In the genomic region with DNA sequence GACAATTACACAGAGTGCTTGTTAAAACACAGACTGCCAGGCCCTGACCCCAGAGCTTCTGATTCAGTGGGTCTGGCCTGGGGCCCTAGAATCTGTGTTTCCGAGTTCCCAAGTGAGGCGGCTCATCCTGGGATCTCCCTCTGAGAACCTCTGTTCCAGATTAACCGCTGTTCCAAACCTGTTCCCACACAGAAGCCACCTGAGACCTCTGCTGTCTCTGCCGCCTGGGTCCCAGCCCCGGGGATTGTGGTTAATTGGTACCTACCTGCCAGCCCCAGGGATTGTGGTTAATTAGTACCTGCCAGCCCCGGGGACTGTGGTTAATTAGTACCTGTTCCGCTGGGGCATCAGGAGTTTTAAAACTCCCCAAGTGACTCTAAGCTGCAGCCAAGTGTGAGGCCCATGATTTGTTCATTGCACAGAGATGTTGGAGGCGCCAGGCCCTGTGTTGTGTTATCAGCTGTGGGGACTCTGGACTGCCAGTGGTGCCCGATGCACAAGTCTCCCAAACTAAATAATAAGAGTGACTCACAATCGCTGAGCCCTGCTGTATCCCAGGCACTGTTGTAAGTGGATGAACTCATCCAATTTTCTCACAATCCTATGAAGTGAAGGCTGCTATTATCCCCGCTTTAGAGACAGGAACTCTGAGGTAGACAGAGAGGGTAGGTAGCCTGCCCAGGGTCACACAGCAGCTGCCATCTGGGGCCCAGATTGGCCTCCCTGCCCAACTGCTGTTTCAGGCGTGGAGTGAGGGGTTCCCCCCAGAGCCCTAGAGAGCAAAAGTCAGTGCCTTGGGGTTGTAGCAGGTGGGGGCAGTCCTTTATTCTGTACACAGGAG, we compare ENCODE assay signal across 26 cellular contexts.
DNase-seq lines count a peak whose midpoint lies in the region; ATAC-seq and TF ChIP-seq lines count a peak whose summit lies in the region.
"Had no signal": no experiment of that assay in that cellular context is flagged by ENCODE, and none has a peak within 500 bp of the region (broad histone marks: within the 10 kb centered on the region; RNA-seq: fewer than 3 reads in every experiment).

No MANE protein-coding gene starts in this region.

- H3K4me3 Mint-ChIP-seq in Calu3 (ENCODE audit: low read depth, unreplicated experiment) (no peak overlapping the region), nephron progenitor cell (peak overlapping the region; percentile 6)
- H3K4me3 Mint-ChIP-seq: activated naive CD4-positive, alpha-beta T cell treated with anti-CD3 and anti-CD28 coated beads, Interleukin-2, amount 10 ng/mL, durations not matched to agents 7 days and 5 days; stimulated activated naive B cell treated with anti-CD40 and anti-IgM and Interleukin-4, amounts not matched to agents 10 μg/mL and 1 μg/mL and 100 μg/mL, for 72 hours had no signal

- H3K27ac ChIP-seq in HEK293 (ENCODE audit: extremely low read depth, low read depth, low read length), result no peak overlapping the region
- H3K27ac ChIP-seq: BLaER1 treated with 17β-estradiol and CSF1 and Interleukin-3, amounts not matched to agents 10 nM and 100 nM; coronary artery; KMS-11; spleen; uterus had no signal

- H3K4me1 Mint-ChIP-seq in Calu3 (ENCODE audit: low read depth, unreplicated experiment), result peaks cover 11% of the 10 kb centered on the region
- peaks cover 67% of the 10 kb centered on the region for H3K4me1 Mint-ChIP-seq in nephron progenitor cell
- H3K4me1 Mint-ChIP-seq: activated naive CD4-positive, alpha-beta T cell treated with anti-CD3 and anti-CD28 coated beads, Interleukin-2, amount 10 ng/mL, durations not matched to agents 7 days and 5 days had no signal

- no peak overlapping the region for H3K4me3 ChIP-seq in HEK293 (ENCODE audit: low read depth, low read length)
- H3K4me3 ChIP-seq in epithelial cell of proximal tubule (ENCODE audit: low read depth, low read length), result no peak overlapping the region
- H3K4me3 ChIP-seq: BLaER1 treated with 17β-estradiol and CSF1 and Interleukin-3, amounts not matched to agents 10 nM and 100 nM; coronary artery; spleen; uterus had no signal

- intact Hi-C loops in Calu3 (cut with micrococcal nuclease; ENCODE audit: unreplicated experiment), result no loop called here

- H3K36me3 ChIP-seq in HEK293 (ENCODE audit: control insufficient read depth in 2 of 2, insufficient read depth in 1 of 2, low read length in 2 of 2), result no peaks in the 10 kb centered on the region
- H3K36me3 ChIP-seq: BLaER1 treated with 17β-estradiol and CSF1 and Interleukin-3, amounts not matched to agents 10 nM and 100 nM; spleen; uterus had no signal

- H3K9me3 Mint-ChIP-seq in Calu3 (ENCODE audit: low read depth, unreplicated experiment), result no peaks in the 10 kb centered on the region
- no peaks in the 10 kb centered on the region for H3K9me3 Mint-ChIP-seq in nephron progenitor cell
- H3K9me3 Mint-ChIP-seq: activated naive CD4-positive, alpha-beta T cell treated with anti-CD3 and anti-CD28 coated beads, Interleukin-2, amount 10 ng/mL, durations not matched to agents 7 days and 5 days; stimulated activated naive B cell treated with anti-CD40 and anti-IgM and Interleukin-4, amounts not matched to agents 10 μg/mL and 1 μg/mL and 100 μg/mL, for 72 hours had no signal

- BruUV-seq in Calu3 (replicated peaks; lab: Mats Ljungman, UMichigan), result no TSS peak

- H3K27ac Mint-ChIP-seq in Calu3 (ENCODE audit: unreplicated experiment) (no peak overlapping the region), nephron progenitor cell (peak overlapping the region; percentile 64)
- H3K27ac Mint-ChIP-seq: activated naive CD4-positive, alpha-beta T cell treated with anti-CD3 and anti-CD28 coated beads, Interleukin-2, amount 10 ng/mL, durations not matched to agents 7 days and 5 days; stimulated activated naive B cell treated with anti-CD40 and anti-IgM and Interleukin-4, amounts not matched to agents 10 μg/mL and 1 μg/mL and 100 μg/mL, for 72 hours had no signal

- no peak for TF ChIP-seq CTCF in Calu3 (IDR thresholded peaks at IDR 0.05; ENCODE audit: unreplicated experiment)
- TF ChIP-seq CTCF in HEK293 (tag by site-specific recombination; IDR thresholded peaks at IDR 0.05), result no peak
- no peak for TF ChIP-seq CTCF in epithelial cell of proximal tubule (conservative IDR thresholded peaks at IDR 0.05; ENCODE audit: low read depth, low read length)
- TF ChIP-seq CTCF in nephron progenitor cell (IDR thresholded peaks at IDR 0.05), result no peak

- POLR2A ChIA-PET in HEK293 (lab: Yijun Ruan, JAX), result no interaction called here

- no peaks in the 10 kb centered on the region for H3K4me1 ChIP-seq in HEK293 (ENCODE audit: control insufficient read depth, insufficient read depth, low read length)
- H3K4me1 ChIP-seq: uterus had no signal

- DNase-seq in Calu3 (peak; percentile 52), epithelial cell of proximal tubule (ENCODE audit: low read depth) (peak; percentile 9), nephron progenitor cell (no peak)
- DNase-seq in activated CD4-positive, alpha-beta T cell treated with anti-CD3 and anti-CD28 coated beads, Interleukin-2, amount 50 U/mL, for 1 hour, result no peak
- DNase-seq: activated naive CD4-positive, alpha-beta T cell treated with anti-CD3 and anti-CD28 coated beads, Interleukin-2, amount 10 ng/mL, durations not matched to agents 7 days and 5 days; COR-L47; DND-41; mammary epithelial cell; MV-4-11; NCI-H187 treated with DMSO at 0.1 percent for 48 hours; NCI-H345; NCI-H82; nucleus accumbens; OCI-M1; Right ventricle myocardium superior; spleen; stimulated activated CD4-positive, alpha-beta T cell treated with anti-CD3 and anti-CD28 coated beads, Interleukin-4, amount 100 ng/mL, for 1 hour; stimulated activated naive B cell treated with anti-CD40 and anti-IgM and Interleukin-4, amounts not matched to agents 10 μg/mL and 1 μg/mL and 100 μg/mL, for 72 hours; uterus had no signal

- H3K9me3 ChIP-seq in HEK293 (ENCODE audit: control insufficient read depth, insufficient read depth, low read depth, low read length), result no peaks in the 10 kb centered on the region
- H3K9me3 ChIP-seq: BLaER1 treated with 17β-estradiol and CSF1 and Interleukin-3, amounts not matched to agents 10 nM and 100 nM; spleen; uterus had no signal

- H3K36me3 Mint-ChIP-seq in Calu3 (ENCODE audit: insufficient read depth, unreplicated experiment) (no peaks in the 10 kb centered on the region), nephron progenitor cell (ENCODE audit: low read depth) (no peaks in the 10 kb centered on the region)
- H3K36me3 Mint-ChIP-seq: activated naive CD4-positive, alpha-beta T cell treated with anti-CD3 and anti-CD28 coated beads, Interleukin-2, amount 10 ng/mL, durations not matched to agents 7 days and 5 days; stimulated activated naive B cell treated with anti-CD40 and anti-IgM and Interleukin-4, amounts not matched to agents 10 μg/mL and 1 μg/mL and 100 μg/mL, for 72 hours had no signal

- CTCF ChIA-PET in Calu3 (lab: Charles Lee), result interaction anchor here (0.6 to 1.3 kb wide), 3 partner anchors 12 to 30 kb away, joined by 3 to 7 read pairs (median 4); no protein-coding TSS in a partner anchor
- CTCF ChIA-PET in HEK293 (lab: Yijun Ruan, JAX), result interaction anchor here (0.8 kb wide), 1 partner anchor 11 kb away, joined by 3 read pairs; no protein-coding TSS in a partner anchor

- ATAC-seq in GM21390 (IDR thresholded peaks at IDR 0.05; ENCODE audit: unreplicated experiment), result no peak
- no peak for ATAC-seq in GM21786 (IDR thresholded peaks at IDR 0.05; ENCODE audit: unreplicated experiment)
- no peak for ATAC-seq in HG02759 (IDR thresholded peaks at IDR 0.05; ENCODE audit: unreplicated experiment)
- ATAC-seq: stimulated activated naive B cell treated with anti-CD40 and anti-IgM and Interleukin-4, amounts not matched to agents 10 μg/mL and 1 μg/mL and 100 μg/mL, for 72 hours had no signal

- H3K27me3 Mint-ChIP-seq in Calu3 (ENCODE audit: unreplicated experiment) (peaks cover 91% of the 10 kb centered on the region), nephron progenitor cell (ENCODE audit: low read depth, poor library complexity) (peaks cover 22% of the 10 kb centered on the region)

TF ChIP-seq in HEK293, 187 proteins besides CTCF, POLR2A, EP300 and RAD21:
- TF ChIP-seq ZBTB20 (tag by site-specific recombination; IDR thresholded peaks at IDR 0.05) (peak; percentile 68; the same call in 1 of the 2 replicates), ZNF544 (tag by site-specific recombination; IDR thresholded peaks at IDR 0.05) (no peak), SP7 (tag by site-specific recombination; IDR thresholded peaks at IDR 0.05) (peak; percentile 71), ZNF148 (tag by site-specific recombination; IDR thresholded peaks at IDR 0.05; ENCODE audit: borderline replicate concordance) (no peak), ZNF768 (tag by site-specific recombination; IDR thresholded peaks at IDR 0.05) (0 out of 2 replicates have a peak, but pooled peaks have one; percentile 28)

Comparison
In these comparisons a context has a peak if more than half of its experiments do, and no peak if none do; other contexts are left out.
1. DNase-seq: peak in Calu3 (single experiment) and epithelial cell of proximal tubule (single experiment); none in nephron progenitor cell (single experiment) and activated CD4-positive, alpha-beta T cell treated with anti-CD3 and anti-CD28 coated beads, Interleukin-2, amount 50 U/mL, for 1 hour (single experiment).